In the genomic region with DNA sequence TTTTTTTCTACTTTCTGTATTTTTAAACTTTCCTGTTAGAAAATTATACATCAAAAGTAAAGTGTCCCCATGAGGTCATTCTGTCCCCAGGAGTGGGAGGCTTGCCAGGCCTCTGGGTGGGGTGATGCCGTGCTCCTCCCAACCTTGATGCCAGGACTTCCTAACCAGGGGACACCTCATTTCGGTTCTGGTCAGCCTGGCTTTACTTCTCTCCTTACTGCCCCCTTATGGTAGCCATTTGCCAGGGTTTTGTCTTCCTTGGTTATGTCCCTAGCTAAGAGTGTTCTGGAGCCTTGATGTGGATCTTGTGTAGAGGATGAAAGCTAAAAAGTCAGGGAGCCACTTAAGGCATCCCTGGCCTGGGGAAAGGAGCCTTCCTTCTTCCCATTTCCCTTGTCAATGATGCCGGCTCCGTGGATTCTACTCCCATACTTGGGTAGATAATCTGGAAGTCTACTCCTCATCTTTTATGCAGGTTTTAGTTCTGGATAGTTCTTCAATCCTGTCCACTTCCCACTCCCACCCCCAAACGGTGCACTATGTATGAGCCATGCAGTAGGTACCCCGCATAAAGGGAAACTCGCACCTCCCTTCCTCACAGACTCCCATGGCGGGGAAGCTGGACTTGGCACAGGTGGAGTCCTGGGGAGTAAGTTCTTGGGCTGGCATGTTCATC, we compare ENCODE assay signal across 9 cellular contexts.
DNase-seq lines count a peak whose midpoint lies in the region; ATAC-seq and TF ChIP-seq lines count a peak whose summit lies in the region.
"Had no signal": no experiment of that assay in that cellular context is flagged by ENCODE, and none has a peak within 500 bp of the region (broad histone marks: within the 10 kb centered on the region; RNA-seq: fewer than 3 reads in every experiment).

No MANE protein-coding gene starts in this region.

- no peaks in the 10 kb centered on the region for H3K36me3 ChIP-seq in OCI-LY3 (replicated peaks; ENCODE audit: low read depth, low read length)
- H3K36me3 ChIP-seq in liver (ENCODE audit: control insufficient read depth in 4 of 4, insufficient read depth in 3 of 4, low read depth in 1 of 4, low read length in 3 of 4): no peaks in the 10 kb centered on the region
- H3K36me3 ChIP-seq: ovary had no signal

- H3K4me3 ChIP-seq in OCI-LY3 (ENCODE audit: low read length) (no peak overlapping the region), liver (ENCODE audit: low read depth in 1 of 3, low read length in 3 of 3) (no peak overlapping the region)
- H3K4me3 ChIP-seq: ovary had no signal

- no peak overlapping the region for H2AFZ ChIP-seq in OCI-LY3 (ENCODE audit: low read depth, low read length)

- no peaks in the 10 kb centered on the region for H3K79me2 ChIP-seq in OCI-LY3 (ENCODE audit: low read length)

- H3K27me3 ChIP-seq in OCI-LY3 (ENCODE audit: low read depth, low read length) (peaks cover 7% of the 10 kb centered on the region), liver (ENCODE audit: control insufficient read depth in 4 of 4, insufficient read depth in 4 of 4, low read length in 3 of 4) (no peaks in the 10 kb centered on the region)
- H3K27me3 ChIP-seq: ovary had no signal

- no peak overlapping the region for H3K27ac ChIP-seq in OCI-LY3 (ENCODE audit: low read length)
- H3K27ac ChIP-seq in liver (ENCODE audit: low read depth in 1 of 2, low read length in 2 of 2): no peak overlapping the region
- H3K27ac ChIP-seq: ovary had no signal

- H3K4me1 ChIP-seq in OCI-LY3 (ENCODE audit: low read length) (no peaks in the 10 kb centered on the region), liver (ENCODE audit: control insufficient read depth in 4 of 4, insufficient read depth in 4 of 4, low read length in 3 of 4) (no peaks in the 10 kb centered on the region)

- no peaks in the 10 kb centered on the region for H4K20me1 ChIP-seq in OCI-LY3 (ENCODE audit: insufficient read depth, low read length)

- in situ Hi-C loops in GM13977 (cut with MboI; ENCODE audit: low pct_unique_long_range_greater_than_20kb, low sequenced_read_pairs, unreplicated experiment): no loop called here

- DNase-seq in Ammon's horn (ENCODE audit: low spot score) (peak; percentile 60), GM13977 (ENCODE audit: low spot score) (peak; percentile 55), dedifferentiated amniotic fluid mesenchymal stem cell (ENCODE audit: extremely low spot score) (peak; percentile 53), ureter (ENCODE audit: low spot score) (peak; percentile 48)
- DNase-seq in activated CD4-positive, CD25-positive, alpha-beta regulatory T cell (lab: John Stamatoyannopoulos, UW): no peak

- H3K9ac ChIP-seq in OCI-LY3 (ENCODE audit: low read length): no peak overlapping the region
- no peak overlapping the region for H3K9ac ChIP-seq in liver (ENCODE audit: low read depth in 1 of 2, low read length in 2 of 2)

- H3K9me3 ChIP-seq in OCI-LY3 (ENCODE audit: insufficient read depth, low read length) (no peaks in the 10 kb centered on the region), liver (ENCODE audit: control insufficient read depth in 4 of 4, low read length in 3 of 4) (no peaks in the 10 kb centered on the region)
- H3K9me3 ChIP-seq: ovary had no signal

- TF ChIP-seq CTCF in GM13977 (IDR thresholded peaks at IDR 0.05; ENCODE audit: extremely low read depth, insufficient read depth, missing control alignments) (peak; percentile 57), OCI-LY3 (IDR thresholded peaks at IDR 0.05; ENCODE audit: low read depth, low read length) (peak; percentile 77), liver (IDR thresholded peaks at IDR 0.05; ENCODE audit: low read depth, low read length, missing input control) (peak; percentile 60)

- no peak overlapping the region for H3K4me2 ChIP-seq in OCI-LY3 (ENCODE audit: low read length)

- 46% methylated on average over 8 of the region's 8 CpGs for WGBS in liver

- peak; percentile 77 to 86 for TF ChIP-seq RAD21 in liver (IDR thresholded peaks at IDR 0.05)

- ATAC-seq in GM19395 (IDR thresholded peaks at IDR 0.05; ENCODE audit: unreplicated experiment): no peak

TF ChIP-seq in liver, 16 proteins besides CTCF, POLR2A, EP300 and RAD21:
- TF ChIP-seq EGR1 (IDR thresholded peaks at IDR 0.05; ENCODE audit: low read depth in 2 of 2) (no peak), RXRA (IDR thresholded peaks at IDR 0.05) (no peak)
- TF ChIP-seq, protein P1, sequence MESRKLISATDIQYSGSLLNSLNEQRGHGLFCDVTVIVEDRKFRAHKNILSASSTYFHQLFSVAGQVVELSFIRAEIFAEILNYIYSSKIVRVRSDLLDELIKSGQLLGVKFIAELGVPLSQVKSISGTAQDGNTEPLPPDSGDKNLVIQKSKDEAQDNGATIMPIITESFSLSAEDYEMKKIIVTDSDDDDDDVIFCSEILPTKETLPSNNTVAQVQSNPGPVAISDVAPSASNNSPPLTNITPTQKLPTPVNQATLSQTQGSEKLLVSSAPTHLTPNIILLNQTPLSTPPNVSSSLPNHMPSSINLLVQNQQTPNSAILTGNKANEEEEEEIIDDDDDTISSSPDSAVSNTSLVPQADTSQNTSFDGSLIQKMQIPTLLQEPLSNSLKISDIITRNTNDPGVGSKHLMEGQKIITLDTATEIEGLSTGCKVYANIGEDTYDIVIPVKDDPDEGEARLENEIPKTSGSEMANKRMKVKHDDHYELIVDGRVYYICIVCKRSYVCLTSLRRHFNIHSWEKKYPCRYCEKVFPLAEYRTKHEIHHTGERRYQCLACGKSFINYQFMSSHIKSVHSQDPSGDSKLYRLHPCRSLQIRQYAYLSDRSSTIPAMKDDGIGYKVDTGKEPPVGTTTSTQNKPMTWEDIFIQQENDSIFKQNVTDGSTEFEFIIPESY (IDR thresholded peaks at IDR 0.05): no peak

Comparison
In these comparisons a context has a peak if more than half of its experiments do, and no peak if none do; other contexts are left out.
1. DNase-seq: peak in Ammon's horn (single experiment), GM13977 (single experiment), dedifferentiated amniotic fluid mesenchymal stem cell (single experiment) and ureter (single experiment); none in activated CD4-positive, CD25-positive, alpha-beta regulatory T cell (0 of 4).
2. Peak in every context shown above with its lines, with median percentiles within 50 percentile points of each other: CTCF ChIP-seq.